ENCODE assay signal across 1 cellular context in genomic region chrX:109536439-109537323, GRCh38.
TF ChIP-seq lines count a peak whose summit lies in the region.

NXT2 (plus strand) TSS chrX:109536844; CDS start chrX:109537007, 163 bp downstream.

TF ChIP-seq in HepG2, 621 proteins besides CTCF, POLR2A, EP300 and RAD21 (continued from another document and continues in another):
- TF ChIP-seq TOPORS (CRISPR knock-in tag; IDR thresholded peaks at IDR 0.05) (no peak), ZNF138 (CRISPR knock-in tag; IDR thresholded peaks at IDR 0.05; ENCODE audit: low read depth) (no peak), KDM5A (IDR thresholded peaks at IDR 0.05; ENCODE audit: borderline replicate concordance, low read length) (peak; percentile 98), ZNF510 (CRISPR knock-in tag; IDR thresholded peaks at IDR 0.05; ENCODE audit: low read depth) (no peak), ZBTB1 (CRISPR knock-in tag; IDR thresholded peaks at IDR 0.05; ENCODE audit: borderline replicate concordance) (no peak), ZBTB3 (CRISPR knock-in tag; IDR thresholded peaks at IDR 0.05; ENCODE audit: borderline replicate concordance, low read depth) (no peak), SP2 (CRISPR knock-in tag; IDR thresholded peaks at IDR 0.05) (no peak), RXRB (CRISPR knock-in tag; IDR thresholded peaks at IDR 0.05; ENCODE audit: borderline replicate concordance) (no peak), ZZZ3 (CRISPR knock-in tag; IDR thresholded peaks at IDR 0.05; ENCODE audit: borderline replicate concordance) (no peak), ERF (CRISPR knock-in tag; IDR thresholded peaks at IDR 0.05) (peak; percentile 32; the same call in 1 of the 2 replicates), HNRNPH1 (optimal IDR thresholded peaks at IDR 0.05; ENCODE audit: low read depth, low read length) (no peak), ZGPAT (CRISPR knock-in tag; IDR thresholded peaks at IDR 0.05) (peak; percentile 32; the same call in 1 of the 2 replicates), PRPF4 (IDR thresholded peaks at IDR 0.05; ENCODE audit: low read depth, low read length, poor library complexity, severe bottlenecking) (no peak), RFX3 (CRISPR knock-in tag; IDR thresholded peaks at IDR 0.05) (no peak), ZNF772 (CRISPR knock-in tag; IDR thresholded peaks at IDR 0.05) (no peak), ZNF276 (CRISPR knock-in tag; IDR thresholded peaks at IDR 0.05; ENCODE audit: low read depth) (no peak), GZF1 (CRISPR knock-in tag; IDR thresholded peaks at IDR 0.05) (no peak), PITX1 (CRISPR knock-in tag; IDR thresholded peaks at IDR 0.05) (no peak), ARID2 (CRISPR knock-in tag; IDR thresholded peaks at IDR 0.05; ENCODE audit: borderline replicate concordance) (no peak), ZNF121 (CRISPR knock-in tag; IDR thresholded peaks at IDR 0.05) (no peak), IKZF1 (IDR thresholded peaks at IDR 0.05) (no peak), MXI1 (IDR thresholded peaks at IDR 0.05; ENCODE audit: borderline replicate concordance, low read depth, low read length) (no peak), ATF7-NPFF (CRISPR knock-in tag; IDR thresholded peaks at IDR 0.05; ENCODE audit: low read depth) (peak; percentile 53; the same call in 1 of the 2 replicates), HOXA3 (CRISPR knock-in tag; IDR thresholded peaks at IDR 0.05) (peak; percentile 19; the same call in 1 of the 2 replicates), FOSL2 (CRISPR knock-in tag; IDR thresholded peaks at IDR 0.05) (peak; percentile 37), ZNF816 (CRISPR knock-in tag; IDR thresholded peaks at IDR 0.05; ENCODE audit: borderline replicate concordance) (no peak), ZNF850 (CRISPR knock-in tag; conservative IDR thresholded peaks at IDR 0.05) (no peak), ZFP1 (CRISPR knock-in tag; IDR thresholded peaks at IDR 0.05) (no peak), POLR2G (IDR thresholded peaks at IDR 0.05; ENCODE audit: low read depth, low read length) (peak; percentile 86), KLF13 (CRISPR knock-in tag; IDR thresholded peaks at IDR 0.05) (no peak), ZNF296 (CRISPR knock-in tag; conservative IDR thresholded peaks at IDR 0.05) (no peak), ZNF598 (CRISPR knock-in tag; IDR thresholded peaks at IDR 0.05; ENCODE audit: borderline replicate concordance) (no peak; the same call in 1 of the 2 replicates), HMGXB4 (CRISPR knock-in tag; IDR thresholded peaks at IDR 0.05; ENCODE audit: borderline replicate concordance in 1 of 2, low read depth in 1 of 2) (peak in 1 of 2 experiments; percentile 49; a peak in 1 of 4 replicates), ZNF607 (CRISPR knock-in tag; IDR thresholded peaks at IDR 0.05; ENCODE audit: borderline replicate concordance) (no peak), ZBTB38 (CRISPR knock-in tag; IDR thresholded peaks at IDR 0.05) (no peak), AKAP8 (CRISPR knock-in tag; IDR thresholded peaks at IDR 0.05) (no peak), ZNF784 (CRISPR knock-in tag; IDR thresholded peaks at IDR 0.05; ENCODE audit: borderline replicate concordance) (no peak), ZNF225 (CRISPR knock-in tag; IDR thresholded peaks at IDR 0.05) (no peak), ZNF569 (CRISPR knock-in tag; IDR thresholded peaks at IDR 0.05; ENCODE audit: borderline replicate concordance) (no peak), ZNF747 (CRISPR knock-in tag; IDR thresholded peaks at IDR 0.05; ENCODE audit: borderline replicate concordance) (no peak), NR2F1 (CRISPR knock-in tag; IDR thresholded peaks at IDR 0.05) (no peak), RBM22 (optimal IDR thresholded peaks at IDR 0.05; ENCODE audit: low read length) (no peak), HDAC2 (CRISPR knock-in tag; IDR thresholded peaks at IDR 0.05) (peak; percentile 38), MZF1 (CRISPR knock-in tag; IDR thresholded peaks at IDR 0.05; ENCODE audit: borderline replicate concordance) (no peak), RORA (CRISPR knock-in tag; IDR thresholded peaks at IDR 0.05) (no peak), ZNF224 (CRISPR knock-in tag; IDR thresholded peaks at IDR 0.05) (no peak), ZNF883 (CRISPR knock-in tag; IDR thresholded peaks at IDR 0.05; ENCODE audit: not compliant biosample characterization) (no peak), DBP (CRISPR knock-in tag; IDR thresholded peaks at IDR 0.05; ENCODE audit: not compliant biosample characterization) (no peak), MBNL3 (CRISPR knock-in tag; conservative IDR thresholded peaks at IDR 0.05) (no peak)
- TF ChIP-seq, protein P1, sequence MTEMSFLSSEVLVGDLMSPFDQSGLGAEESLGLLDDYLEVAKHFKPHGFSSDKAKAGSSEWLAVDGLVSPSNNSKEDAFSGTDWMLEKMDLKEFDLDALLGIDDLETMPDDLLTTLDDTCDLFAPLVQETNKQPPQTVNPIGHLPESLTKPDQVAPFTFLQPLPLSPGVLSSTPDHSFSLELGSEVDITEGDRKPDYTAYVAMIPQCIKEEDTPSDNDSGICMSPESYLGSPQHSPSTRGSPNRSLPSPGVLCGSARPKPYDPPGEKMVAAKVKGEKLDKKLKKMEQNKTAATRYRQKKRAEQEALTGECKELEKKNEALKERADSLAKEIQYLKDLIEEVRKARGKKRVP (CRISPR knock-in tag; IDR thresholded peaks at IDR 0.05) = no peak
- TF ChIP-seq, protein P2, sequence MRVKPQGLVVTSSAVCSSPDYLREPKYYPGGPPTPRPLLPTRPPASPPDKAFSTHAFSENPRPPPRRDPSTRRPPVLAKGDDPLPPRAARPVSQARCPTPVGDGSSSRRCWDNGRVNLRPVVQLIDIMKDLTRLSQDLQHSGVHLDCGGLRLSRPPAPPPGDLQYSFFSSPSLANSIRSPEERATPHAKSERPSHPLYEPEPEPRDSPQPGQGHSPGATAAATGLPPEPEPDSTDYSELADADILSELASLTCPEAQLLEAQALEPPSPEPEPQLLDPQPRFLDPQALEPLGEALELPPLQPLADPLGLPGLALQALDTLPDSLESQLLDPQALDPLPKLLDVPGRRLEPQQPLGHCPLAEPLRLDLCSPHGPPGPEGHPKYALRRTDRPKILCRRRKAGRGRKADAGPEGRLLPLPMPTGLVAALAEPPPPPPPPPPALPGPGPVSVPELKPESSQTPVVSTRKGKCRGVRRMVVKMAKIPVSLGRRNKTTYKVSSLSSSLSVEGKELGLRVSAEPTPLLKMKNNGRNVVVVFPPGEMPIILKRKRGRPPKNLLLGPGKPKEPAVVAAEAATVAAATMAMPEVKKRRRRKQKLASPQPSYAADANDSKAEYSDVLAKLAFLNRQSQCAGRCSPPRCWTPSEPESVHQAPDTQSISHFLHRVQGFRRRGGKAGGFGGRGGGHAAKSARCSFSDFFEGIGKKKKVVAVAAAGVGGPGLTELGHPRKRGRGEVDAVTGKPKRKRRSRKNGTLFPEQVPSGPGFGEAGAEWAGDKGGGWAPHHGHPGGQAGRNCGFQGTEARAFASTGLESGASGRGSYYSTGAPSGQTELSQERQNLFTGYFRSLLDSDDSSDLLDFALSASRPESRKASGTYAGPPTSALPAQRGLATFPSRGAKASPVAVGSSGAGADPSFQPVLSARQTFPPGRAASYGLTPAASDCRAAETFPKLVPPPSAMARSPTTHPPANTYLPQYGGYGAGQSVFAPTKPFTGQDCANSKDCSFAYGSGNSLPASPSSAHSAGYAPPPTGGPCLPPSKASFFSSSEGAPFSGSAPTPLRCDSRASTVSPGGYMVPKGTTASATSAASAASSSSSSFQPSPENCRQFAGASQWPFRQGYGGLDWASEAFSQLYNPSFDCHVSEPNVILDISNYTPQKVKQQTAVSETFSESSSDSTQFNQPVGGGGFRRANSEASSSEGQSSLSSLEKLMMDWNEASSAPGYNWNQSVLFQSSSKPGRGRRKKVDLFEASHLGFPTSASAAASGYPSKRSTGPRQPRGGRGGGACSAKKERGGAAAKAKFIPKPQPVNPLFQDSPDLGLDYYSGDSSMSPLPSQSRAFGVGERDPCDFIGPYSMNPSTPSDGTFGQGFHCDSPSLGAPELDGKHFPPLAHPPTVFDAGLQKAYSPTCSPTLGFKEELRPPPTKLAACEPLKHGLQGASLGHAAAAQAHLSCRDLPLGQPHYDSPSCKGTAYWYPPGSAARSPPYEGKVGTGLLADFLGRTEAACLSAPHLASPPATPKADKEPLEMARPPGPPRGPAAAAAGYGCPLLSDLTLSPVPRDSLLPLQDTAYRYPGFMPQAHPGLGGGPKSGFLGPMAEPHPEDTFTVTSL (CRISPR knock-in tag; IDR thresholded peaks at IDR 0.05; ENCODE audit: borderline replicate concordance) = no peak
- TF ChIP-seq, protein P3, sequence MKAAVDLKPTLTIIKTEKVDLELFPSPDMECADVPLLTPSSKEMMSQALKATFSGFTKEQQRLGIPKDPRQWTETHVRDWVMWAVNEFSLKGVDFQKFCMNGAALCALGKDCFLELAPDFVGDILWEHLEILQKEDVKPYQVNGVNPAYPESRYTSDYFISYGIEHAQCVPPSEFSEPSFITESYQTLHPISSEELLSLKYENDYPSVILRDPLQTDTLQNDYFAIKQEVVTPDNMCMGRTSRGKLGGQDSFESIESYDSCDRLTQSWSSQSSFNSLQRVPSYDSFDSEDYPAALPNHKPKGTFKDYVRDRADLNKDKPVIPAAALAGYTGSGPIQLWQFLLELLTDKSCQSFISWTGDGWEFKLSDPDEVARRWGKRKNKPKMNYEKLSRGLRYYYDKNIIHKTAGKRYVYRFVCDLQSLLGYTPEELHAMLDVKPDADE (CRISPR knock-in tag; IDR thresholded peaks at IDR 0.05) = no peak
- TF ChIP-seq, protein P4, sequence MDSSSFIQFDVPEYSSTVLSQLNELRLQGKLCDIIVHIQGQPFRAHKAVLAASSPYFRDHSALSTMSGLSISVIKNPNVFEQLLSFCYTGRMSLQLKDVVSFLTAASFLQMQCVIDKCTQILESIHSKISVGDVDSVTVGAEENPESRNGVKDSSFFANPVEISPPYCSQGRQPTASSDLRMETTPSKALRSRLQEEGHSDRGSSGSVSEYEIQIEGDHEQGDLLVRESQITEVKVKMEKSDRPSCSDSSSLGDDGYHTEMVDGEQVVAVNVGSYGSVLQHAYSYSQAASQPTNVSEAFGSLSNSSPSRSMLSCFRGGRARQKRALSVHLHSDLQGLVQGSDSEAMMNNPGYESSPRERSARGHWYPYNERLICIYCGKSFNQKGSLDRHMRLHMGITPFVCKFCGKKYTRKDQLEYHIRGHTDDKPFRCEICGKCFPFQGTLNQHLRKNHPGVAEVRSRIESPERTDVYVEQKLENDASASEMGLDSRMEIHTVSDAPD (CRISPR knock-in tag; IDR thresholded peaks at IDR 0.05) = no peak
- TF ChIP-seq, protein P5, sequence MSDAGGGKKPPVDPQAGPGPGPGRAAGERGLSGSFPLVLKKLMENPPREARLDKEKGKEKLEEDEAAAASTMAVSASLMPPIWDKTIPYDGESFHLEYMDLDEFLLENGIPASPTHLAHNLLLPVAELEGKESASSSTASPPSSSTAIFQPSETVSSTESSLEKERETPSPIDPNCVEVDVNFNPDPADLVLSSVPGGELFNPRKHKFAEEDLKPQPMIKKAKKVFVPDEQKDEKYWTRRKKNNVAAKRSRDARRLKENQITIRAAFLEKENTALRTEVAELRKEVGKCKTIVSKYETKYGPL (CRISPR knock-in tag; IDR thresholded peaks at IDR 0.05) = no peak
- TF ChIP-seq, protein P6, sequence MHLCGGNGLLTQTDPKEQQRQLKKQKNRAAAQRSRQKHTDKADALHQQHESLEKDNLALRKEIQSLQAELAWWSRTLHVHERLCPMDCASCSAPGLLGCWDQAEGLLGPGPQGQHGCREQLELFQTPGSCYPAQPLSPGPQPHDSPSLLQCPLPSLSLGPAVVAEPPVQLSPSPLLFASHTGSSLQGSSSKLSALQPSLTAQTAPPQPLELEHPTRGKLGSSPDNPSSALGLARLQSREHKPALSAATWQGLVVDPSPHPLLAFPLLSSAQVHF (CRISPR knock-in tag; IDR thresholded peaks at IDR 0.05) = no peak
